Comparison of ENCODE assay signal across 1 cellular context in the genomic region with DNA sequence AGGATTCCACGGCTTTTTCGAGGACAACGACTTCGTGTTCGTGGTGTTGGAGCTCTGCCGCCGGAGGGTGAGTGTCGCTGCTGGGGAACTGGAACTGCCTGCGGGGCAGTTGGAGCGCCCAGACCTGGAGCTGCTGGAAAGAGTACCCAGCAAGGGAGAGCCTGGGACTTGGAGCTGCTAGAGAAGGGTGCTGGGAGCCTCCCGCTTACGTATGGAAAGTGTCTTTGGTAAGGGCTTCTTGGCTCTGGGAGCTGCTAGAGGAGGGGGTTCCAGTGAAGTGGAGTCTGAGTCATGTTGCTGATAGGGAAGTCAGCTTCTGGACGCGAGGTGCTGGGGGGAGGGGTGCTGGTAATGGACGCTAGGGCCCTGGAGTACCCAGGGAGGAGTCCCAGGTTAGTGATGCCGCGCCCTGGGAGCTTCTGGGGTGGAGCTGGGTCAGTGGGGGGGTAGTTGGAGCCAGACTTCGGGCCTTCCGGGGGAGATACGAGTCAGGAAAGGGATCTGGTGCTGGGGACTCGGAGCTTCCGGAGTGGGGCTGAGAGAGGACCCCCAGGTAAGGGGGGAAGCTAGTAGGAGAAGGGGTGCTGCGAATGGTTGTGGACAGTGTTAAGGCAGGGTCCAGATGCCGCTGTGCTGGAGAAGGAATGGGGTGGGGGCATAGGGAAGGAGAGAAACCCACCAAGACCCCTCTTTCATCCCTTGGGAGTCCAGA.
TF ChIP-seq lines count a peak whose summit lies in the region.

No MANE protein-coding gene starts in this region.

TF ChIP-seq in K562, 482 proteins besides CTCF, POLR2A, EP300 and RAD21 (continued from another document and continues in another):
- TF ChIP-seq, protein P1, sequence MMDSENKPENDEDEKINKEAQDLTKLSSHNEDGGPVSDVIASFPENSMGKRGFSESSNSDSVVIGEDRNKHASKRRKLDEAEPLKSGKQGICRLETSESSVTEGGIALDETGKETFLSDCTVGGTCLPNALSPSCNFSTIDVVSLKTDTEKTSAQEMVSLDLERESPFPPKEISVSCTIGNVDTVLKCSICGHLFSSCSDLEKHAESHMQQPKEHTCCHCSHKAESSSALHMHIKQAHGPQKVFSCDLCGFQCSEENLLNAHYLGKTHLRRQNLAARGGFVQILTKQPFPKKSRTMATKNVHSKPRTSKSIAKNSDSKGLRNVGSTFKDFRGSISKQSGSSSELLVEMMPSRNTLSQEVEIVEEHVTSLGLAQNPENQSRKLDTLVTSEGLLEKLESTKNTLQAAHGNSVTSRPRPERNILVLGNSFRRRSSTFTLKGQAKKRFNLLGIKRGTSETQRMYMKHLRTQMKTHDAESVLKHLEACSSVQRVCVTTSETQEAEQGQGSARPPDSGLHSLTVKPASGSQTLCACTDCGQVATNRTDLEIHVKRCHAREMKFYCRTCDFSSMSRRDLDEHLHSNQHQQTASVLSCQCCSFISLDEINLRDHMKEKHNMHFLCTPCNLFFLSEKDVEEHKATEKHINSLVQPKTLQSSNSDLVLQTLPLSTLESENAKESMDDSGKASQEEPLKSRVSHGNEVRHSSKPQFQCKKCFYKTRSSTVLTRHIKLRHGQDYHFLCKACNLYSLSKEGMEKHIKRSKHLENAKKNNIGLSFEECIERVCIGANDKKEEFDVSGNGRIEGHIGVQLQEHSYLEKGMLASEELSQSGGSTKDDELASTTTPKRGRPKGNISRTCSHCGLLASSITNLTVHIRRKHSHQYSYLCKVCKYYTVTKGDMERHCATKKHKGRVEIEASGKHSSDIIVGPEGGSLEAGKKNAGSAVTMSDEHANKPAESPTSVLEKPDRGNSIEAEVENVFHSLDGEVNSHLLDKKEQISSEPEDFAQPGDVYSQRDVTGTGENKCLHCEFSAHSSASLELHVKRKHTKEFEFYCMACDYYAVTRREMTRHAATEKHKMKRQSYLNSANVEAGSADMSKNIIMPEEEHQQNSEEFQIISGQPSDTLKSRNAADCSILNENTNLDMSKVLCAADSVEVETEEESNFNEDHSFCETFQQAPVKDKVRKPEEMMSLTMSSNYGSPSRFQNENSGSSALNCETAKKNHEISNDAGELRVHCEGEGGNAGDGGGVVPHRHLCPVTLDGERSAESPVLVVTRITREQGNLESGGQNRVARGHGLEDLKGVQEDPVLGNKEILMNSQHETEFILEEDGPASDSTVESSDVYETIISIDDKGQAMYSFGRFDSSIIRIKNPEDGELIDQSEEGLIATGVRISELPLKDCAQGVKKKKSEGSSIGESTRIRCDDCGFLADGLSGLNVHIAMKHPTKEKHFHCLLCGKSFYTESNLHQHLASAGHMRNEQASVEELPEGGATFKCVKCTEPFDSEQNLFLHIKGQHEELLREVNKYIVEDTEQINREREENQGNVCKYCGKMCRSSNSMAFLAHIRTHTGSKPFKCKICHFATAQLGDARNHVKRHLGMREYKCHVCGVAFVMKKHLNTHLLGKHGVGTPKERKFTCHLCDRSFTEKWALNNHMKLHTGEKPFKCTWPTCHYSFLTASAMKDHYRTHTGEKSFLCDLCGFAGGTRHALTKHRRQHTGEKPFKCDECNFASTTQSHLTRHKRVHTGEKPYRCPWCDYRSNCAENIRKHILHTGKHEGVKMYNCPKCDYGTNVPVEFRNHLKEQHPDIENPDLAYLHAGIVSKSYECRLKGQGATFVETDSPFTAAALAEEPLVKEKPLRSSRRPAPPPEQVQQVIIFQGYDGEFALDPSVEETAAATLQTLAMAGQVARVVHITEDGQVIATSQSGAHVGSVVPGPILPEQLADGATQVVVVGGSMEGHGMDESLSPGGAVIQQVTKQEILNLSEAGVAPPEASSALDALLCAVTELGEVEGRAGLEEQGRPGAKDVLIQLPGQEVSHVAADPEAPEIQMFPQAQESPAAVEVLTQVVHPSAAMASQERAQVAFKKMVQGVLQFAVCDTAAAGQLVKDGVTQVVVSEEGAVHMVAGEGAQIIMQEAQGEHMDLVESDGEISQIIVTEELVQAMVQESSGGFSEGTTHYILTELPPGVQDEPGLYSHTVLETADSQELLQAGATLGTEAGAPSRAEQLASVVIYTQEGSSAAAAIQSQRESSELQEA (IDR thresholded peaks at IDR 0.05; ENCODE audit: low read depth): no peak
- TF ChIP-seq, protein P2, sequence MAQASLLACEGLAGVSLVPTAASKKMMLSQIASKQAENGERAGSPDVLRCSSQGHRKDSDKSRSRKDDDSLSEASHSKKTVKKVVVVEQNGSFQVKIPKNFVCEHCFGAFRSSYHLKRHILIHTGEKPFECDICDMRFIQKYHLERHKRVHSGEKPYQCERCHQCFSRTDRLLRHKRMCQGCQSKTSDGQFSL (CRISPR knock-in tag; IDR thresholded peaks at IDR 0.05): peak; percentile 88
- TF ChIP-seq, protein P2 (tag; IDR thresholded peaks at IDR 0.05): peak in 1 of 2 experiments; percentile 79; a peak in 2 of 4 replicates
- peak; percentile 56; the same call in 1 of the 2 replicates for TF ChIP-seq GTF2E2 (tag; IDR thresholded peaks at IDR 0.05)
- peak in 1 of 2 experiments; percentile 19; a peak in 1 of 4 replicates for TF ChIP-seq KDM1A (IDR thresholded peaks at IDR 0.05)
- TF ChIP-seq YY1 (IDR thresholded peaks at IDR 0.05; ENCODE audit: borderline replicate concordance in 1 of 3, control insufficient read depth in 1 of 3, extremely low read depth in 1 of 3, insufficient read depth in 3 of 3, insufficient read length in 1 of 3, insufficient replicate concordance in 2 of 3, low read depth in 1 of 3, low read length in 2 of 3): peak; percentile 45 to 87 (median 63)
- no peak; the same call in 1 of the 2 replicates for TF ChIP-seq BRD4 (IDR thresholded peaks at IDR 0.05)
- no peak for TF ChIP-seq TCF3 (CRISPR knock-in tag; IDR thresholded peaks at IDR 0.05)
- peak; percentile 10 for TF ChIP-seq RBBP5 (IDR thresholded peaks at IDR 0.05; ENCODE audit: borderline replicate concordance, insufficient read depth, low read length, poor library complexity, severe bottlenecking)
- TF ChIP-seq LARP7 (IDR thresholded peaks at IDR 0.05): 0 out of 2 replicates have a peak, but pooled peaks have one; percentile 44
- no peak for TF ChIP-seq NR3C1 (CRISPR knock-in tag; IDR thresholded peaks at IDR 0.05)
- 0 out of 2 replicates have a peak, but pooled peaks have one; percentile 23 for TF ChIP-seq HLTF (IDR thresholded peaks at IDR 0.05)
- TF ChIP-seq, protein P3, sequence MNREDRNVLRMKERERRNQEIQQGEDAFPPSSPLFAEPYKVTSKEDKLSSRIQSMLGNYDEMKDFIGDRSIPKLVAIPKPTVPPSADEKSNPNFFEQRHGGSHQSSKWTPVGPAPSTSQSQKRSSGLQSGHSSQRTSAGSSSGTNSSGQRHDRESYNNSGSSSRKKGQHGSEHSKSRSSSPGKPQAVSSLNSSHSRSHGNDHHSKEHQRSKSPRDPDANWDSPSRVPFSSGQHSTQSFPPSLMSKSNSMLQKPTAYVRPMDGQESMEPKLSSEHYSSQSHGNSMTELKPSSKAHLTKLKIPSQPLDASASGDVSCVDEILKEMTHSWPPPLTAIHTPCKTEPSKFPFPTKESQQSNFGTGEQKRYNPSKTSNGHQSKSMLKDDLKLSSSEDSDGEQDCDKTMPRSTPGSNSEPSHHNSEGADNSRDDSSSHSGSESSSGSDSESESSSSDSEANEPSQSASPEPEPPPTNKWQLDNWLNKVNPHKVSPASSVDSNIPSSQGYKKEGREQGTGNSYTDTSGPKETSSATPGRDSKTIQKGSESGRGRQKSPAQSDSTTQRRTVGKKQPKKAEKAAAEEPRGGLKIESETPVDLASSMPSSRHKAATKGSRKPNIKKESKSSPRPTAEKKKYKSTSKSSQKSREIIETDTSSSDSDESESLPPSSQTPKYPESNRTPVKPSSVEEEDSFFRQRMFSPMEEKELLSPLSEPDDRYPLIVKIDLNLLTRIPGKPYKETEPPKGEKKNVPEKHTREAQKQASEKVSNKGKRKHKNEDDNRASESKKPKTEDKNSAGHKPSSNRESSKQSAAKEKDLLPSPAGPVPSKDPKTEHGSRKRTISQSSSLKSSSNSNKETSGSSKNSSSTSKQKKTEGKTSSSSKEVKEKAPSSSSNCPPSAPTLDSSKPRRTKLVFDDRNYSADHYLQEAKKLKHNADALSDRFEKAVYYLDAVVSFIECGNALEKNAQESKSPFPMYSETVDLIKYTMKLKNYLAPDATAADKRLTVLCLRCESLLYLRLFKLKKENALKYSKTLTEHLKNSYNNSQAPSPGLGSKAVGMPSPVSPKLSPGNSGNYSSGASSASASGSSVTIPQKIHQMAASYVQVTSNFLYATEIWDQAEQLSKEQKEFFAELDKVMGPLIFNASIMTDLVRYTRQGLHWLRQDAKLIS (CRISPR knock-in tag; IDR thresholded peaks at IDR 0.05): 0 out of 2 replicates have a peak, but pooled peaks have one; percentile 85
- peak; percentile 42 to 81; a peak in 2 of 4 replicates for TF ChIP-seq FOXK2 (conservative IDR thresholded peaks at IDR 0.05 in 1 of 2, IDR thresholded peaks at IDR 0.05 in 1 of 2; ENCODE audit: low read depth in 2 of 2)
- TF ChIP-seq KAT7 (CRISPR knock-in tag; IDR thresholded peaks at IDR 0.05; ENCODE audit: borderline replicate concordance): 0 out of 2 replicates have a peak, but pooled peaks have one; percentile 77
- TF ChIP-seq DPF2 (IDR thresholded peaks at IDR 0.05): peak; percentile 88
- TF ChIP-seq, protein P4, sequence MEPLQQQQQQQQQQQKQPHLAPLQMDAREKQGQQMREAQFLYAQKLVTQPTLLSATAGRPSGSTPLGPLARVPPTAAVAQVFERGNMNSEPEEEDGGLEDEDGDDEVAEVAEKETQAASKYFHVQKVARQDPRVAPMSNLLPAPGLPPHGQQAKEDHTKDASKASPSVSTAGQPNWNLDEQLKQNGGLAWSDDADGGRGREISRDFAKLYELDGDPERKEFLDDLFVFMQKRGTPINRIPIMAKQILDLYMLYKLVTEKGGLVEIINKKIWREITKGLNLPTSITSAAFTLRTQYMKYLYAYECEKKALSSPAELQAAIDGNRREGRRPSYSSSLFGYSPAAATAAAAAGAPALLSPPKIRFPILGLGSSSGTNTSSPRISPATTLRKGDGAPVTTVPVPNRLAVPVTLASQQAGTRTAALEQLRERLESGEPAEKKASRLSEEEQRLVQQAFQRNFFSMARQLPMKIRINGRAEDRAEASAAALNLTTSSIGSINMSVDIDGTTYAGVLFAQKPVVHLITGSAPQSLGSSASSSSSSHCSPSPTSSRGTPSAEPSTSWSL (CRISPR knock-in tag; IDR thresholded peaks at IDR 0.05; ENCODE audit: borderline replicate concordance): no peak
- TF ChIP-seq ZNF140 (CRISPR knock-in tag; IDR thresholded peaks at IDR 0.05): no peak
- TF ChIP-seq, protein P5, sequence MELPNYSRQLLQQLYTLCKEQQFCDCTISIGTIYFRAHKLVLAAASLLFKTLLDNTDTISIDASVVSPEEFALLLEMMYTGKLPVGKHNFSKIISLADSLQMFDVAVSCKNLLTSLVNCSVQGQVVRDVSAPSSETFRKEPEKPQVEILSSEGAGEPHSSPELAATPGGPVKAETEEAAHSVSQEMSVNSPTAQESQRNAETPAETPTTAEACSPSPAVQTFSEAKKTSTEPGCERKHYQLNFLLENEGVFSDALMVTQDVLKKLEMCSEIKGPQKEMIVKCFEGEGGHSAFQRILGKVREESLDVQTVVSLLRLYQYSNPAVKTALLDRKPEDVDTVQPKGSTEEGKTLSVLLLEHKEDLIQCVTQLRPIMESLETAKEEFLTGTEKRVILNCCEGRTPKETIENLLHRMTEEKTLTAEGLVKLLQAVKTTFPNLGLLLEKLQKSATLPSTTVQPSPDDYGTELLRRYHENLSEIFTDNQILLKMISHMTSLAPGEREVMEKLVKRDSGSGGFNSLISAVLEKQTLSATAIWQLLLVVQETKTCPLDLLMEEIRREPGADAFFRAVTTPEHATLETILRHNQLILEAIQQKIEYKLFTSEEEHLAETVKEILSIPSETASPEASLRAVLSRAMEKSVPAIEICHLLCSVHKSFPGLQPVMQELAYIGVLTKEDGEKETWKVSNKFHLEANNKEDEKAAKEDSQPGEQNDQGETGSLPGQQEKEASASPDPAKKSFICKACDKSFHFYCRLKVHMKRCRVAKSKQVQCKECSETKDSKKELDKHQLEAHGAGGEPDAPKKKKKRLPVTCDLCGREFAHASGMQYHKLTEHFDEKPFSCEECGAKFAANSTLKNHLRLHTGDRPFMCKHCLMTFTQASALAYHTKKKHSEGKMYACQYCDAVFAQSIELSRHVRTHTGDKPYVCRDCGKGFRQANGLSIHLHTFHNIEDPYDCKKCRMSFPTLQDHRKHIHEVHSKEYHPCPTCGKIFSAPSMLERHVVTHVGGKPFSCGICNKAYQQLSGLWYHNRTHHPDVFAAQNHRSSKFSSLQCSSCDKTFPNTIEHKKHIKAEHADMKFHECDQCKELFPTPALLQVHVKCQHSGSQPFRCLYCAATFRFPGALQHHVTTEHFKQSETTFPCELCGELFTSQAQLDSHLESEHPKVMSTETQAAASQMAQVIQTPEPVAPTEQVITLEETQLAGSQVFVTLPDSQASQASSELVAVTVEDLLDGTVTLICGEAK (IDR thresholded peaks at IDR 0.05): 0 out of 2 replicates have a peak, but pooled peaks have one; percentile 35
- TF ChIP-seq, protein P5 (CRISPR knock-in tag; IDR thresholded peaks at IDR 0.05): no peak
- peak; percentile 41; the same call in 1 of the 2 replicates for TF ChIP-seq ZNF143 (CRISPR knock-in tag; IDR thresholded peaks at IDR 0.05)
- no peak for TF ChIP-seq ZNF76 (CRISPR knock-in tag; IDR thresholded peaks at IDR 0.05; ENCODE audit: borderline replicate concordance)
